In genomic region chr18:25674183-25674582, GRCh38 we compare ENCODE assay signal across 39 cellular contexts.
"Had no signal": no experiment of that assay in that cellular context is flagged by ENCODE, and none has a peak within 500 bp of the region (broad histone marks: within the 10 kb centered on the region; RNA-seq: fewer than 3 reads in every experiment).

No MANE protein-coding gene starts in this region.

- H3K36me3 Mint-ChIP-seq: activated naive CD4-positive, alpha-beta T cell treated with anti-CD3 and anti-CD28 coated beads, Interleukin-2, amount 10 ng/mL, durations not matched to agents 7 days and 5 days; activated naive CD4-positive, alpha-beta T cell treated with anti-CD3 and anti-CD28 coated beads, Interleukin-2, amount 50 U/mL, for 24 hours; activated naive CD4-positive, alpha-beta T cell treated with anti-CD3 and anti-CD28 coated beads, Interleukin-2, amount 50 U/mL, for 72 hours; activated naive CD8-positive, alpha-beta T cell; activated naive CD8-positive, alpha-beta T cell treated with anti-CD3 and anti-CD28 coated beads for 36 hours; activated naive CD8-positive, alpha-beta T cell treated with anti-CD3 and anti-CD28 coated beads, Interleukin-2, amount 10 ng/mL, durations not matched to agents 7 days and 5 days; brain had no signal

- H3K9me3 ChIP-seq: adrenal gland, ascending aorta, body of pancreas had no signal

- H3K27ac ChIP-seq: adrenal gland, ascending aorta, body of pancreas, brain microvascular endothelial cell, breast epithelium, cardiac muscle cell had no signal

- H3K9me3 Mint-ChIP-seq: activated naive CD4-positive, alpha-beta T cell treated with anti-CD3 and anti-CD28 coated beads, Interleukin-2, amount 10 ng/mL, durations not matched to agents 7 days and 5 days; activated naive CD8-positive, alpha-beta T cell treated with anti-CD3 and anti-CD28 coated beads, Interleukin-2, amount 10 ng/mL, durations not matched to agents 7 days and 5 days; activated naive CD8-positive, alpha-beta T cell treated with anti-CD3 and anti-CD28 coated beads, Interleukin-2, amount 50 U/mL, for 24 hours; activated T-cell treated with anti-CD3 and anti-CD28 coated beads, Interleukin-2, amount 50 U/mL, for 24 hours; activated T-helper 1 cell treated with anti-CD3 and anti-CD28 coated beads, Interleukin-12 subunit alpha, Interleukin-12 subunit beta, Interleukin-2, Interleukin-4 antibody, amounts not matched to agents 30 ng/mL and 10 ng/mL and 1 ng/mL, durations not matched to agents 14 hours and 24 hours and 36 hours; activated T-helper 2 cell treated with anti-CD3 and anti-CD28 coated beads, Interferon-gamma antibody, Interleukin-2, Interleukin-4, amounts not matched to agents 10 μg/mL and 5 μg/mL and 100 μg/mL, durations not matched to agents 14 hours and 24 hours and 36 hours had no signal

- FAIRE-seq: astrocyte, bronchial epithelial cell had no signal

- H3K4me1 Mint-ChIP-seq: activated naive CD4-positive, alpha-beta T cell treated with anti-CD3 and anti-CD28 coated beads, Interleukin-2, amount 10 ng/mL, durations not matched to agents 7 days and 5 days; activated naive CD4-positive, alpha-beta T cell treated with anti-CD3 and anti-CD28 coated beads, Interleukin-2, amount 50 U/mL, for 24 hours; activated naive CD8-positive, alpha-beta T cell treated with anti-CD3 and anti-CD28 coated beads for 36 hours; activated naive CD8-positive, alpha-beta T cell treated with anti-CD3 and anti-CD28 coated beads, Interleukin-2, amount 10 ng/mL, durations not matched to agents 7 days and 5 days; activated naive CD8-positive, alpha-beta T cell treated with anti-CD3 and anti-CD28 coated beads, Interleukin-2, amount 50 U/mL, for 24 hours; activated T-helper 17 cell treated with anti-CD3 and anti-CD28 coated beads, Interleukin-2, amount 50 U/mL, for 72 hours; central memory CD8-positive, alpha-beta T cell had no signal

- H3K4me3 Mint-ChIP-seq: activated naive CD4-positive, alpha-beta T cell treated with anti-CD3 and anti-CD28 coated beads for 36 hours; activated naive CD4-positive, alpha-beta T cell treated with anti-CD3 and anti-CD28 coated beads, Interleukin-2, amount 10 ng/mL, durations not matched to agents 7 days and 5 days; activated naive CD4-positive, alpha-beta T cell treated with anti-CD3 and anti-CD28 coated beads, Interleukin-2, amount 50 U/mL, for 24 hours; activated naive CD8-positive, alpha-beta T cell; activated naive CD8-positive, alpha-beta T cell treated with anti-CD3 and anti-CD28 coated beads for 36 hours; activated naive CD8-positive, alpha-beta T cell treated with anti-CD3 and anti-CD28 coated beads, Interleukin-2, amount 10 ng/mL, durations not matched to agents 7 days and 5 days; activated naive CD8-positive, alpha-beta T cell treated with anti-CD3 and anti-CD28 coated beads, Interleukin-2, amount 50 U/mL, for 24 hours; activated T-cell treated with anti-CD3 and anti-CD28 coated beads, Interleukin-2, amount 50 U/mL, for 24 hours; activated T-cell treated with anti-CD3 and anti-CD28 coated beads, Interleukin-2, amount 50 U/mL, for 4 hours; activated T-cell treated with anti-CD3 and anti-CD28 coated beads, Interleukin-2, amount 50 U/mL, for 72 hours; activated T-helper 1 cell treated with anti-CD3 and anti-CD28 coated beads, Interleukin-12 subunit alpha, Interleukin-12 subunit beta, Interleukin-2, Interleukin-4 antibody, amounts not matched to agents 30 ng/mL and 10 ng/mL and 1 ng/mL, durations not matched to agents 14 hours and 24 hours and 36 hours; activated T-helper 17 cell treated with anti-CD3 and anti-CD28 coated beads, Interleukin-2, amount 50 U/mL, for 72 hours; brain; central memory CD8-positive, alpha-beta T cell had no signal

- H3K36me3 ChIP-seq: adrenal gland, ascending aorta, brain microvascular endothelial cell, breast epithelium, cardiac muscle cell had no signal

- H3K27me3 Mint-ChIP-seq: activated naive CD4-positive, alpha-beta T cell treated with anti-CD3 and anti-CD28 coated beads, Interleukin-2, amount 10 ng/mL, durations not matched to agents 7 days and 5 days; activated naive CD8-positive, alpha-beta T cell treated with anti-CD3 and anti-CD28 coated beads for 36 hours; activated naive CD8-positive, alpha-beta T cell treated with anti-CD3 and anti-CD28 coated beads, Interleukin-2, amount 10 ng/mL, durations not matched to agents 7 days and 5 days; activated T-cell treated with anti-CD3 and anti-CD28 coated beads, Interleukin-2, amount 50 U/mL, for 24 hours; activated T-helper 17 cell treated with anti-CD3 and anti-CD28 coated beads, Interleukin-2, amount 50 U/mL, for 72 hours; central memory CD8-positive, alpha-beta T cell had no signal

- H3K27me3 ChIP-seq: adrenal gland, ascending aorta, body of pancreas, brain microvascular endothelial cell, breast epithelium, cardiac muscle cell had no signal

- H3K4me1 ChIP-seq: adrenal gland, ascending aorta, body of pancreas, breast epithelium had no signal

- DNase-seq: activated effector memory CD4-positive, alpha-beta T cell treated with anti-CD3 and anti-CD28 coated beads, Interleukin-2, amount 50 U/mL, for 16 hours; activated effector memory CD4-positive, alpha-beta T cell treated with Interleukin-2 at 50 U/mL for 16 hours; activated gamma-delta T cell; activated gamma-delta T cell treated with Interleukin-2 at 50 U/mL for 16 hours; activated naive CD4-positive, alpha-beta T cell; activated naive CD4-positive, alpha-beta T cell treated with anti-CD3 and anti-CD28 coated beads for 36 hours; activated naive CD4-positive, alpha-beta T cell treated with anti-CD3 and anti-CD28 coated beads, Interleukin-2, amount 10 ng/mL, durations not matched to agents 7 days and 5 days; activated naive CD4-positive, alpha-beta T cell treated with anti-CD3 and anti-CD28 coated beads, Interleukin-2, amount 50 U/mL, for 16 hours; activated naive CD4-positive, alpha-beta T cell treated with Interleukin-2 at 50 U/mL for 16 hours; activated naive CD8-positive, alpha-beta T cell treated with anti-CD3 and anti-CD28 coated beads for 36 hours; activated naive CD8-positive, alpha-beta T cell treated with anti-CD3 and anti-CD28 coated beads, Interleukin-2, amount 10 ng/mL, durations not matched to agents 7 days and 5 days; activated naive CD8-positive, alpha-beta T cell treated with anti-CD3 and anti-CD28 coated beads, Interleukin-2, amount 50 U/mL, for 24 hours; activated T-cell treated with anti-CD3 and anti-CD28 coated beads, Interleukin-2, amount 50 U/mL, for 24 hours; activated T-cell treated with anti-CD3 and anti-CD28 coated beads, Interleukin-2, amount 50 U/mL, for 4 hours; activated T-cell treated with anti-CD3 and anti-CD28 coated beads, Interleukin-2, amount 50 U/mL, for 48 hours; activated T-cell treated with anti-CD3 and anti-CD28 coated beads, Interleukin-2, amount 50 U/mL, for 72 hours; adrenal gland; amniotic stem cell; amygdala; anterior cingulate cortex; aorta; body of pancreas; brain microvascular endothelial cell; caudate nucleus; central memory CD4-positive, alpha-beta T cell; cerebellar nuclear complex had no signal

- ATAC-seq: activated naive CD4-positive, alpha-beta T cell treated with anti-CD3 and anti-CD28 coated beads, Interleukin-2, amount 50 U/mL, for 72 hours; activated naive CD8-positive, alpha-beta T cell treated with anti-CD3 and anti-CD28 coated beads, Interleukin-2, amount 50 U/mL, for 24 hours; activated T-cell treated with anti-CD3 and anti-CD28 coated beads, Interleukin-2, amount 50 U/mL, for 4 hours; activated T-cell treated with anti-CD3 and anti-CD28 coated beads, Interleukin-2, amount 50 U/mL, for 72 hours; activated T-helper 17 cell treated with anti-CD3 and anti-CD28 coated beads, Interleukin-2, amount 50 U/mL, for 72 hours; body of pancreas had no signal

- H3K4me3 ChIP-seq: adrenal gland, ascending aorta, body of pancreas, breast epithelium, cardiac muscle cell had no signal

- H3K27ac Mint-ChIP-seq: activated naive CD4-positive, alpha-beta T cell treated with anti-CD3 and anti-CD28 coated beads for 36 hours; activated naive CD4-positive, alpha-beta T cell treated with anti-CD3 and anti-CD28 coated beads, Interleukin-2, amount 10 ng/mL, durations not matched to agents 7 days and 5 days; activated naive CD4-positive, alpha-beta T cell treated with anti-CD3 and anti-CD28 coated beads, Interleukin-2, amount 50 U/mL, for 24 hours; activated naive CD4-positive, alpha-beta T cell treated with anti-CD3 and anti-CD28 coated beads, Interleukin-2, amount 50 U/mL, for 72 hours; activated naive CD8-positive, alpha-beta T cell; activated naive CD8-positive, alpha-beta T cell treated with anti-CD3 and anti-CD28 coated beads for 36 hours; activated naive CD8-positive, alpha-beta T cell treated with anti-CD3 and anti-CD28 coated beads, Interleukin-2, amount 10 ng/mL, durations not matched to agents 7 days and 5 days; activated naive CD8-positive, alpha-beta T cell treated with anti-CD3 and anti-CD28 coated beads, Interleukin-2, amount 50 U/mL, for 24 hours; activated T-cell treated with anti-CD3 and anti-CD28 coated beads, Interleukin-2, amount 50 U/mL, for 24 hours; activated T-cell treated with anti-CD3 and anti-CD28 coated beads, Interleukin-2, amount 50 U/mL, for 72 hours; activated T-helper 1 cell treated with anti-CD3 and anti-CD28 coated beads, Interleukin-12 subunit alpha, Interleukin-12 subunit beta, Interleukin-2, Interleukin-4 antibody, amounts not matched to agents 30 ng/mL and 10 ng/mL and 1 ng/mL, durations not matched to agents 14 hours and 24 hours and 36 hours; activated T-helper 17 cell treated with anti-CD3 and anti-CD28 coated beads, Interleukin-2, amount 50 U/mL, for 72 hours; activated T-helper 2 cell treated with anti-CD3 and anti-CD28 coated beads, Interferon-gamma antibody, Interleukin-2, Interleukin-4, amounts not matched to agents 10 μg/mL and 5 μg/mL and 100 μg/mL, durations not matched to agents 14 hours and 24 hours and 36 hours; brain had no signal
